Comparison of ENCODE assay signal across 12 cellular contexts in the genomic region with DNA sequence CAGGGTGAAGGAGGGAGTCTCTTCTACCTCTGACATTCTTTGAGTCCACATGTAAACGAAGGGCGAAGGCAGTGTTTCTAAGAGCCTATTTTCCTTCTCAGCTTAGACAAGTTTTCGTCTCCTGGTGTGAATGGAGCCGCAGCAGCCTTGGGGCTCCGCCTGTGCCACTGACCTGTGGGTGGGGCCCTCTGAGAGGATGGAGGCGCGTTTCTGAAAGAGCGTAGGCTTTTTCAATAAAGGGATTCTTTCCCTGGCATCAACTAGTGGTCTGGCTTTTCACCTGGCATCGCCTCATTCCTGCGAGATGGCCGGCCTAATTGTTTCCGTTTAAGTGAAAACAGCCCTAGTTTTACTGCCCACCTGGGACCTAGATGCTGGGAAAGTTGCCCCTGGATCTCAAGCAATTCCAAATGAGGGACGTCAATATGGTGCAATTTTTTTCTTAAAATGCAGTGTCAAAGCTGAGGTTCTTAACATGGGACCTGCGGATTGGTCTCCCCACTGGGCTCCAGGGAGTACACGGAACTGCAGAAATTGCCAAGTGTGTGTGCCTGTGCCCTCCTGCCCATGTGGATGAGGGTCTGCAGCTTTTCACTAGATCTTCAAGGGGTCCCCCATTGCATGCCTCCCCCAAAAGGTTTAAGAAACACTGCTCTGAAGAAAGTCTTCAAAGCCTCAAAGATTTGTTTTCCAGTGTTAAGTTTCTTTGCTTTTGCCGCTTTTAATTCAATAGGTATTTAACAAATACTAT. TPM values are rescaled to one million over a fixed set of nuclear protein-coding genes. Genes with fewer than 3 reads are reported as not detected.
DNase-seq lines count a peak whose midpoint lies in the region; ATAC-seq and TF ChIP-seq lines count a peak whose summit lies in the region.
"Had no signal": no experiment of that assay in that cellular context is flagged by ENCODE, and none has a peak within 500 bp of the region (broad histone marks: within the 10 kb centered on the region; RNA-seq: fewer than 3 reads in every experiment).

No MANE protein-coding gene starts in this region.

- peaks cover 26% of the 10 kb centered on the region for H3K79me1 ChIP-seq in trophoblast cell (ENCODE audit: low read length)

- no peak for TF ChIP-seq CTCF in AG09309 (IDR thresholded peaks at IDR 0.05; ENCODE audit: control insufficient read depth, insufficient read depth, low read depth, low read length, missing control alignments)

- peaks cover 6% of the 10 kb centered on the region for H3K79me2 ChIP-seq in trophoblast cell (ENCODE audit: control insufficient read depth, insufficient read depth, low read length, poor library complexity)

- H4K8ac ChIP-seq in trophoblast cell (ENCODE audit: low read depth, low read length): no peak overlapping the region

- peak overlapping the region; percentile 52 for H4K91ac ChIP-seq in trophoblast cell (ENCODE audit: low read depth, low read length)

- no peak overlapping the region for H3K4ac ChIP-seq in trophoblast cell (ENCODE audit: low read depth, low read length)

- no peak overlapping the region for H2AK5ac ChIP-seq in trophoblast cell (ENCODE audit: low read length)

- H3K4me2 ChIP-seq in trophoblast cell (ENCODE audit: low read length): peak overlapping the region; percentile 98

- H4K12ac ChIP-seq in trophoblast cell (ENCODE audit: low read depth, low read length): no peak overlapping the region

- H2BK120ac ChIP-seq in trophoblast cell (ENCODE audit: insufficient read depth, low read length, poor library complexity): peak overlapping the region; percentile 85

- no peak overlapping the region for H2BK5ac ChIP-seq in trophoblast cell (ENCODE audit: low read depth, low read length, poor library complexity)

- H3K4me3 ChIP-seq in AG09309 (ENCODE audit: control insufficient read depth, low read depth, low read length) (peak overlapping the region; percentile 38), right cardiac atrium (ENCODE audit: low read length) (peak overlapping the region; percentile 26), trophoblast cell (ENCODE audit: low read depth, low read length) (no peak overlapping the region)

- H2AFZ ChIP-seq in trophoblast cell (ENCODE audit: insufficient read depth, low read length, poor library complexity): peak overlapping the region; percentile 11

- no peaks in the 10 kb centered on the region for H3K9me3 ChIP-seq in right cardiac atrium (ENCODE audit: control insufficient read depth, low read length)
- peaks cover 7% of the 10 kb centered on the region for H3K9me3 ChIP-seq in trophoblast cell (ENCODE audit: insufficient read depth, low read depth, low read length)

- intact Hi-C loops in right cardiac atrium (cut with DNase I): no loop called here

- no peak overlapping the region for H3K9ac ChIP-seq in trophoblast cell (ENCODE audit: low read length)

- peak overlapping the region; percentile 79 for H3K18ac ChIP-seq in trophoblast cell (ENCODE audit: low read length)

- 71% methylated on average over 16 of the region's 16 CpGs for WGBS in right cardiac atrium
- WGBS in trophoblast cell (ENCODE audit: extremely low coverage, insufficient coverage, insufficient read length): no CpG with 5 or more reads among the region's 16 CpGs

- peak overlapping the region; percentile 86 for H3K14ac ChIP-seq in trophoblast cell (ENCODE audit: low read length)

- H3K27me3 ChIP-seq in right cardiac atrium (ENCODE audit: control insufficient read depth, insufficient read depth) (no peaks in the 10 kb centered on the region), trophoblast cell (ENCODE audit: insufficient read depth, low read length) (no peaks in the 10 kb centered on the region)

- H3K36me3 ChIP-seq in trophoblast cell (ENCODE audit: control insufficient read depth in 1 of 2, insufficient read depth in 2 of 2, low read length in 2 of 2): no peaks in the 10 kb centered on the region

- peak overlapping the region; percentile 70 for H2BK12ac ChIP-seq in trophoblast cell (ENCODE audit: low read length)

- no peak for ATAC-seq in right cardiac atrium
- ATAC-seq: activated CD4-positive, CD25-positive, alpha-beta regulatory T cell treated with anti-CD3 and anti-CD28 coated beads, Interleukin-2, amount 50 U/mL, for 24 hours had no signal

- H3K27ac ChIP-seq in right cardiac atrium (ENCODE audit: low read length): no peak overlapping the region
- no peak overlapping the region for H3K27ac ChIP-seq in trophoblast cell (ENCODE audit: low read depth, low read length)

- H3K4me1 ChIP-seq in right cardiac atrium (ENCODE audit: control insufficient read depth, insufficient read depth, low read length): no peaks in the 10 kb centered on the region
- peaks cover 13 to 23% of the 10 kb centered on the region in 2 experiments for H3K4me1 ChIP-seq in trophoblast cell (ENCODE audit: control insufficient read depth in 1 of 2, insufficient read depth in 2 of 2, low read length in 2 of 2)

- H3K23ac ChIP-seq in trophoblast cell (ENCODE audit: low read length): no peak overlapping the region

- no peak for DNase-seq in AG09309 (ENCODE audit: low read depth)
- peak; percentile 83 for DNase-seq in NCI-H69 (lab: John Stamatoyannopoulos, UW)
- no peak for DNase-seq in right cardiac atrium
- DNase-seq in trophoblast cell: peak in 1 of 2 donors; percentile 34
- DNase-seq in DMS53 (lab: John Stamatoyannopoulos, UW): no peak
- no peak for DNase-seq in activated T-cell treated with anti-CD3 and anti-CD28 coated beads for 4 hours
- DNase-seq in NCI-H1694 (lab: John Stamatoyannopoulos, UW): no peak
- DNase-seq in HuH-7.5 (ENCODE audit: low spot score): no peak
- DNase-seq: activated naive CD4-positive, alpha-beta T cell treated with anti-CD3 and anti-CD28 coated beads, Interleukin-2, amount 10 ng/mL, durations not matched to agents 7 days and 5 days; naive thymus-derived CD4-positive, alpha-beta T cell had no signal

RNA-seq across cellular contexts. Expression of a gene that starts 1.0 kb away (rescaled TPM):
- total RNA-seq in right cardiac atrium: 10 to 100 TPM in 1 of 4 donors, 1 to 10 TPM in 3; 6.3 to 10.9 (median 6.6) TPM
- polyA plus RNA-seq in right cardiac atrium: 2.3 TPM
- polyA plus RNA-seq in trophoblast cell (2013): 10.9 and 12.0 TPM in 2 replicates
- total RNA-seq: epithelial cell of proximal tubule; naive thymus-derived CD4-positive, alpha-beta T cell had no signal
- polyA plus RNA-seq: naive thymus-derived CD4-positive, alpha-beta T cell had no signal

RNA-seq across cellular contexts. Expression of a gene that starts 4.0 kb away (rescaled TPM):
- total RNA-seq in right cardiac atrium: 1 to 10 TPM in 3 of 4 donors, under 1 TPM in 1; 0.74 to 1.3 (median 1.2) TPM
- 0.45 TPM for polyA plus RNA-seq in right cardiac atrium
- 819 and 922 TPM in 2 replicates for polyA plus RNA-seq in trophoblast cell (2013)
- total RNA-seq: epithelial cell of proximal tubule had no signal
- polyA plus RNA-seq: naive thymus-derived CD4-positive, alpha-beta T cell had no signal
